1 cellular context compared by ENCODE assay signal in the genomic region with DNA sequence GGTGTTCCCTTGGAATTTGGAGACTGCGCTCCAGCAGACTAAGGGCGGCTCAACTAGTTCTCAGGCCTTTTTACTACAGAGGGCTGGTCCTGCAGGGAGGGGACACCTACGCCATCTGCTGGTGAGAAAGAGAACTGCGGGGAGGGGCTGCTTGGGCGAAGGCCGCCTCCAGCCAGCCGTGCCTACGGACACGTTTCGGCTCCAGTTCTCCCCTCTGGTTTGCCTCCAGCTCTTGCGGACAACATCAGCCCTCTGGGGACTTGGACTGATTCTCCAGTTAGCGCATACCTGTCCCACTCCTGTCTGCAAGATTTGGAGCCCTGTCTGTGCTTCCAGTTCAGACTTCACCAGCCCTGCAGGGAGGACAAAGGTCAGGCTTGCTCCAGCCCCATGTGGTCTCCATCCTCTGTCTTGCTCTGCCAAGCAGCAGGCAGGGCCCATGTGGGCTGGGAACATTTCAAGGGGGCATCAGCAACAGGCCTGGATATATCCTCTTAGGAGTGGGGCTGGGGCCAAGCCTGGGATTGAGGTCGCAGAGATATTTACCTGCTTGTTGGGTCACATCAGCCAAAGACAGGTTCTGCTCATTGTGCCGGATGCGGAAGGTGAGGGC.
A peak's percentile ranks its signal among the peaks of the same experiment; 100 is the strongest.
TF ChIP-seq lines count a peak whose summit lies in the region.

No MANE protein-coding gene starts in this region.

TF ChIP-seq in H1, 55 proteins besides CTCF, POLR2A, EP300 and RAD21:
- TF ChIP-seq, protein P1, sequence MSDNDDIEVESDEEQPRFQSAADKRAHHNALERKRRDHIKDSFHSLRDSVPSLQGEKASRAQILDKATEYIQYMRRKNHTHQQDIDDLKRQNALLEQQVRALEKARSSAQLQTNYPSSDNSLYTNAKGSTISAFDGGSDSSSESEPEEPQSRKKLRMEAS (IDR thresholded peaks at IDR 0.05) = peak; percentile 54
- TF ChIP-seq TAF7 (optimal IDR thresholded peaks at IDR 0.05; ENCODE audit: borderline replicate concordance, low read depth, low read length) = peak; percentile 15
- no peak for TF ChIP-seq RNF2 (IDR thresholded peaks at IDR 0.05; ENCODE audit: borderline replicate concordance, low read depth, low read length, missing control alignments, poor library complexity, severe bottlenecking)
- no peak for TF ChIP-seq MAFK (IDR thresholded peaks at IDR 0.05; ENCODE audit: low read depth, low read length)
- no peak for TF ChIP-seq SP1 (IDR thresholded peaks at IDR 0.05; ENCODE audit: low read depth, low read length)
- no peak for TF ChIP-seq RBBP5 (IDR thresholded peaks at IDR 0.05; ENCODE audit: borderline replicate concordance, low read depth, low read length)
- no peak for TF ChIP-seq BCL11A (IDR thresholded peaks at IDR 0.05; ENCODE audit: low read depth in 2 of 2, low read length in 2 of 2)
- TF ChIP-seq TCF12 (IDR thresholded peaks at IDR 0.05; ENCODE audit: low read depth, low read length) = no peak
- TF ChIP-seq, protein P2, sequence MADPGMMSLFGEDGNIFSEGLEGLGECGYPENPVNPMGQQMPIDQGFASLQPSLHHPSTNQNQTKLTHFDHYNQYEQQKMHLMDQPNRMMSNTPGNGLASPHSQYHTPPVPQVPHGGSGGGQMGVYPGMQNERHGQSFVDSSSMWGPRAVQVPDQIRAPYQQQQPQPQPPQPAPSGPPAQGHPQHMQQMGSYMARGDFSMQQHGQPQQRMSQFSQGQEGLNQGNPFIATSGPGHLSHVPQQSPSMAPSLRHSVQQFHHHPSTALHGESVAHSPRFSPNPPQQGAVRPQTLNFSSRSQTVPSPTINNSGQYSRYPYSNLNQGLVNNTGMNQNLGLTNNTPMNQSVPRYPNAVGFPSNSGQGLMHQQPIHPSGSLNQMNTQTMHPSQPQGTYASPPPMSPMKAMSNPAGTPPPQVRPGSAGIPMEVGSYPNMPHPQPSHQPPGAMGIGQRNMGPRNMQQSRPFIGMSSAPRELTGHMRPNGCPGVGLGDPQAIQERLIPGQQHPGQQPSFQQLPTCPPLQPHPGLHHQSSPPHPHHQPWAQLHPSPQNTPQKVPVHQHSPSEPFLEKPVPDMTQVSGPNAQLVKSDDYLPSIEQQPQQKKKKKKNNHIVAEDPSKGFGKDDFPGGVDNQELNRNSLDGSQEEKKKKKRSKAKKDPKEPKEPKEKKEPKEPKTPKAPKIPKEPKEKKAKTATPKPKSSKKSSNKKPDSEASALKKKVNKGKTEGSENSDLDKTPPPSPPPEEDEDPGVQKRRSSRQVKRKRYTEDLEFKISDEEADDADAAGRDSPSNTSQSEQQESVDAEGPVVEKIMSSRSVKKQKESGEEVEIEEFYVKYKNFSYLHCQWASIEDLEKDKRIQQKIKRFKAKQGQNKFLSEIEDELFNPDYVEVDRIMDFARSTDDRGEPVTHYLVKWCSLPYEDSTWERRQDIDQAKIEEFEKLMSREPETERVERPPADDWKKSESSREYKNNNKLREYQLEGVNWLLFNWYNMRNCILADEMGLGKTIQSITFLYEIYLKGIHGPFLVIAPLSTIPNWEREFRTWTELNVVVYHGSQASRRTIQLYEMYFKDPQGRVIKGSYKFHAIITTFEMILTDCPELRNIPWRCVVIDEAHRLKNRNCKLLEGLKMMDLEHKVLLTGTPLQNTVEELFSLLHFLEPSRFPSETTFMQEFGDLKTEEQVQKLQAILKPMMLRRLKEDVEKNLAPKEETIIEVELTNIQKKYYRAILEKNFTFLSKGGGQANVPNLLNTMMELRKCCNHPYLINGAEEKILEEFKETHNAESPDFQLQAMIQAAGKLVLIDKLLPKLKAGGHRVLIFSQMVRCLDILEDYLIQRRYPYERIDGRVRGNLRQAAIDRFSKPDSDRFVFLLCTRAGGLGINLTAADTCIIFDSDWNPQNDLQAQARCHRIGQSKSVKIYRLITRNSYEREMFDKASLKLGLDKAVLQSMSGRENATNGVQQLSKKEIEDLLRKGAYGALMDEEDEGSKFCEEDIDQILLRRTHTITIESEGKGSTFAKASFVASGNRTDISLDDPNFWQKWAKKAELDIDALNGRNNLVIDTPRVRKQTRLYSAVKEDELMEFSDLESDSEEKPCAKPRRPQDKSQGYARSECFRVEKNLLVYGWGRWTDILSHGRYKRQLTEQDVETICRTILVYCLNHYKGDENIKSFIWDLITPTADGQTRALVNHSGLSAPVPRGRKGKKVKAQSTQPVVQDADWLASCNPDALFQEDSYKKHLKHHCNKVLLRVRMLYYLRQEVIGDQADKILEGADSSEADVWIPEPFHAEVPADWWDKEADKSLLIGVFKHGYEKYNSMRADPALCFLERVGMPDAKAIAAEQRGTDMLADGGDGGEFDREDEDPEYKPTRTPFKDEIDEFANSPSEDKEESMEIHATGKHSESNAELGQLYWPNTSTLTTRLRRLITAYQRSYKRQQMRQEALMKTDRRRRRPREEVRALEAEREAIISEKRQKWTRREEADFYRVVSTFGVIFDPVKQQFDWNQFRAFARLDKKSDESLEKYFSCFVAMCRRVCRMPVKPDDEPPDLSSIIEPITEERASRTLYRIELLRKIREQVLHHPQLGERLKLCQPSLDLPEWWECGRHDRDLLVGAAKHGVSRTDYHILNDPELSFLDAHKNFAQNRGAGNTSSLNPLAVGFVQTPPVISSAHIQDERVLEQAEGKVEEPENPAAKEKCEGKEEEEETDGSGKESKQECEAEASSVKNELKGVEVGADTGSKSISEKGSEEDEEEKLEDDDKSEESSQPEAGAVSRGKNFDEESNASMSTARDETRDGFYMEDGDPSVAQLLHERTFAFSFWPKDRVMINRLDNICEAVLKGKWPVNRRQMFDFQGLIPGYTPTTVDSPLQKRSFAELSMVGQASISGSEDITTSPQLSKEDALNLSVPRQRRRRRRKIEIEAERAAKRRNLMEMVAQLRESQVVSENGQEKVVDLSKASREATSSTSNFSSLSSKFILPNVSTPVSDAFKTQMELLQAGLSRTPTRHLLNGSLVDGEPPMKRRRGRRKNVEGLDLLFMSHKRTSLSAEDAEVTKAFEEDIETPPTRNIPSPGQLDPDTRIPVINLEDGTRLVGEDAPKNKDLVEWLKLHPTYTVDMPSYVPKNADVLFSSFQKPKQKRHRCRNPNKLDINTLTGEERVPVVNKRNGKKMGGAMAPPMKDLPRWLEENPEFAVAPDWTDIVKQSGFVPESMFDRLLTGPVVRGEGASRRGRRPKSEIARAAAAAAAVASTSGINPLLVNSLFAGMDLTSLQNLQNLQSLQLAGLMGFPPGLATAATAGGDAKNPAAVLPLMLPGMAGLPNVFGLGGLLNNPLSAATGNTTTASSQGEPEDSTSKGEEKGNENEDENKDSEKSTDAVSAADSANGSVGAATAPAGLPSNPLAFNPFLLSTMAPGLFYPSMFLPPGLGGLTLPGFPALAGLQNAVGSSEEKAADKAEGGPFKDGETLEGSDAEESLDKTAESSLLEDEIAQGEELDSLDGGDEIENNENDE (IDR thresholded peaks at IDR 0.05; ENCODE audit: insufficient replicate concordance, low read length) = no peak
- peak; percentile 15 for TF ChIP-seq KDM4A (IDR thresholded peaks at IDR 0.05; ENCODE audit: low read depth, low read length, severe bottlenecking)
- TF ChIP-seq, protein P3, sequence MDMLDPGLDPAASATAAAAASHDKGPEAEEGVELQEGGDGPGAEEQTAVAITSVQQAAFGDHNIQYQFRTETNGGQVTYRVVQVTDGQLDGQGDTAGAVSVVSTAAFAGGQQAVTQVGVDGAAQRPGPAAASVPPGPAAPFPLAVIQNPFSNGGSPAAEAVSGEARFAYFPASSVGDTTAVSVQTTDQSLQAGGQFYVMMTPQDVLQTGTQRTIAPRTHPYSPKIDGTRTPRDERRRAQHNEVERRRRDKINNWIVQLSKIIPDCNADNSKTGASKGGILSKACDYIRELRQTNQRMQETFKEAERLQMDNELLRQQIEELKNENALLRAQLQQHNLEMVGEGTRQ (IDR thresholded peaks at IDR 0.05; ENCODE audit: low read length) = no peak
- TF ChIP-seq JUN (IDR thresholded peaks at IDR 0.05; ENCODE audit: low read depth, low read length) = no peak
- TF ChIP-seq KDM5A (IDR thresholded peaks at IDR 0.05; ENCODE audit: low read length) = no peak
- no peak for TF ChIP-seq ZNF274 (IDR thresholded peaks at IDR 0.05; ENCODE audit: borderline replicate concordance, extremely low read depth, low read length)
